ENCODE assay signal across 23 cellular contexts in genomic region chr14:38197761-38198345, GRCh38. TPM values are rescaled to one million over a fixed set of nuclear protein-coding genes. Genes with fewer than 3 reads are reported as not detected.
DNase-seq lines count a peak whose midpoint lies in the region; ATAC-seq and TF ChIP-seq lines count a peak whose summit lies in the region.
"Had no signal": no experiment of that assay in that cellular context is flagged by ENCODE, and none has a peak within 500 bp of the region (broad histone marks: within the 10 kb centered on the region; RNA-seq: fewer than 3 reads in every experiment).

No MANE protein-coding gene starts in this region.

- H3K27ac Mint-ChIP-seq in H9, result peak overlapping the region; percentile 80 to 97 (median 80); a peak in 5 of 7 replicates
- H3K27ac Mint-ChIP-seq: activated CD4-positive, alpha-beta T cell treated with anti-CD3 and anti-CD28 coated beads, Interleukin-2, amount 10 ng/mL, durations not matched to agents 24 days and 14 days; CD4-positive, CD25-positive, alpha-beta regulatory T cell; IgD-negative memory B cell had no signal

- no peak overlapping the region for H4K5ac ChIP-seq in H9 (ENCODE audit: insufficient read length, low read depth, low read length)

- peaks cover 3% of the 10 kb centered on the region; the same call in 1 of the 2 replicates for H3K79me2 ChIP-seq in H9 (ENCODE audit: insufficient read depth, low read length)

- H3K27me3 Mint-ChIP-seq in H9 (ENCODE audit: low read depth), result no peaks in the 10 kb centered on the region; the same call in 1 of the 2 replicates
- H3K27me3 Mint-ChIP-seq: activated CD4-positive, alpha-beta T cell treated with anti-CD3 and anti-CD28 coated beads, Interleukin-2, amount 10 ng/mL, durations not matched to agents 24 days and 14 days; IgD-negative memory B cell had no signal

- TF ChIP-seq CTCF in H9 (conservative IDR thresholded peaks at IDR 0.05), result no peak
- TF ChIP-seq CTCF in fibroblast of villous mesenchyme (IDR thresholded peaks at IDR 0.05; ENCODE audit: insufficient read depth, low read depth, low read length), result no peak
- TF ChIP-seq CTCF in BE2C (IDR thresholded peaks at IDR 0.05; ENCODE audit: low read depth, low read length), result no peak
- no peak for TF ChIP-seq CTCF in omental fat pad (IDR thresholded peaks at IDR 0.05)

- H3K56ac ChIP-seq in H9 (ENCODE audit: insufficient read length, low read depth, low read length), result no peak overlapping the region

- H3K9me3 ChIP-seq in H9 (ENCODE audit: control insufficient read depth, low read depth, low read length), result no peaks in the 10 kb centered on the region
- H3K9me3 ChIP-seq in BE2C, result no peaks in the 10 kb centered on the region
- H3K9me3 ChIP-seq: adrenal gland, lower lobe of right lung, MG63, vagina had no signal

- no peak overlapping the region for H2AK5ac ChIP-seq in H9 (ENCODE audit: insufficient read length, low read length)

- H2BK20ac ChIP-seq in H9 (ENCODE audit: low read depth, low read length, poor library complexity, severe bottlenecking), result no peak overlapping the region

- H3K23me2 ChIP-seq in H9 (ENCODE audit: insufficient read length, low read depth, low read length, poor library complexity, severe bottlenecking), result no peaks in the 10 kb centered on the region

- H3K4me3 ChIP-seq in fibroblast of villous mesenchyme (ENCODE audit: low read depth, low read length) (no peak overlapping the region), BE2C (ENCODE audit: low read depth, low read length) (no peak overlapping the region)
- H3K4me3 ChIP-seq: adrenal gland, coronary artery, lower lobe of right lung, MG63, vagina had no signal

- H2BK15ac ChIP-seq in H9 (ENCODE audit: low read depth, low read length), result no peak overlapping the region

- peak overlapping the region; percentile 8 for H3K27ac ChIP-seq in H9 (ENCODE audit: insufficient read length, low read depth, low read length)
- H3K27ac ChIP-seq: adrenal gland, coronary artery, lower lobe of right lung, vagina had no signal

- H4K20me1 ChIP-seq in H9 (ENCODE audit: control insufficient read depth, insufficient read depth, insufficient read length), result no peaks in the 10 kb centered on the region

- no peak overlapping the region for H3K18ac ChIP-seq in H9 (ENCODE audit: insufficient read length, low read depth, low read length)

- H2BK12ac ChIP-seq in H9 (ENCODE audit: insufficient read length, low read depth, low read length), result no peak overlapping the region

- peak overlapping the region; percentile 40 for H3K4me2 ChIP-seq in H9 (ENCODE audit: insufficient read depth, insufficient read length, low read length)

- H4K8ac ChIP-seq in H9 (replicated peaks; ENCODE audit: insufficient read length, low read depth, low read length), result no peak overlapping the region

- H3K23ac ChIP-seq in H9 (ENCODE audit: insufficient read length, low read depth, low read length), result no peak overlapping the region

- H3K36me3 ChIP-seq in BE2C, result no peaks in the 10 kb centered on the region
- H3K36me3 ChIP-seq: adrenal gland, lower lobe of right lung, MG63, vagina had no signal

- H3K9ac ChIP-seq in H9 (ENCODE audit: extremely low read depth, insufficient read length, low read length), result no peak overlapping the region

- H3K27me3 ChIP-seq in H9 (ENCODE audit: insufficient read depth, low read length) (no peaks in the 10 kb centered on the region), BE2C (no peaks in the 10 kb centered on the region)
- H3K27me3 ChIP-seq: adrenal gland, MG63, vagina had no signal

- H4K91ac ChIP-seq in H9 (ENCODE audit: insufficient read length, low read depth, low read length), result no peak overlapping the region

- H3K9me3 Mint-ChIP-seq in H9, result peaks cover 0 to 1% of the 10 kb centered on the region in 2 experiments; a peak in 2 of 5 replicates
- H3K9me3 Mint-ChIP-seq: activated CD4-positive, alpha-beta T cell treated with anti-CD3 and anti-CD28 coated beads, Interleukin-2, amount 10 ng/mL, durations not matched to agents 24 days and 14 days; CD4-positive, CD25-positive, alpha-beta regulatory T cell; endodermal cell; IgD-negative memory B cell had no signal

- no CpG with 5 or more reads among the region's 2 CpGs for WGBS in H9 (ENCODE audit: extremely low coverage, insufficient read length, low lambda C conversion rate)

- no peak overlapping the region for H3K4ac ChIP-seq in H9 (ENCODE audit: low read depth, low read length)

- DNase-seq in AG08396 (ENCODE audit: low spot score) (peak; percentile 24), H9 (no peak), NCI-H69 (lab: John Stamatoyannopoulos, UW) (peak; percentile 35), fibroblast of villous mesenchyme (ENCODE audit: low read depth) (peak; percentile 36), ureter (ENCODE audit: low spot score) (no peak), BE2C (no peak), DMS153 (lab: John Stamatoyannopoulos, UW) (no peak), omental fat pad (ENCODE audit: low spot score) (no peak)
- DNase-seq: activated CD4-positive, alpha-beta T cell treated with anti-CD3 and anti-CD28 coated beads, Interleukin-2, amount 10 ng/mL, durations not matched to agents 24 days and 14 days; activated CD8-positive, alpha-beta memory T cell treated with anti-CD3 and anti-CD28 coated beads, Interleukin-2, amount 50 U/mL, for 4 hours; activated effector memory CD4-positive, alpha-beta T cell treated with anti-CD3 and anti-CD28 coated beads, Interleukin-2, amount 50 U/mL, for 16 hours; adrenal gland; endodermal cell; lower lobe of right lung; MG63; NCI-H1436 treated with DMSO at 0.1 percent for 48 hours; NCI-H2171; NCI-H748 treated with DMSO at 0.1 percent for 48 hours had no signal

- H2AFZ ChIP-seq in H9 (ENCODE audit: low read length), result no peak overlapping the region

- H2BK120ac ChIP-seq in H9 (ENCODE audit: low read depth, low read length, poor library complexity, severe bottlenecking), result no peak overlapping the region

- no peak overlapping the region for H2BK5ac ChIP-seq in H9 (ENCODE audit: insufficient read length, low read length)

- H3K36me3 Mint-ChIP-seq in H9 (ENCODE audit: insufficient read depth in 1 of 3, low read depth in 3 of 3), result peaks cover 63 to 79% (median 78%) of the 10 kb centered on the region in 3 experiments
- H3K36me3 Mint-ChIP-seq: CD4-positive, CD25-positive, alpha-beta regulatory T cell had no signal

- ATAC-seq in omental fat pad (ENCODE audit: low FRiP score), result no peak
- ATAC-seq: lower lobe of right lung had no signal

- H3K4me1 ChIP-seq in H9 (ENCODE audit: insufficient read depth, low read length) (no peaks in the 10 kb centered on the region; the same call in 1 of the 2 replicates), BE2C (peaks cover 15% of the 10 kb centered on the region)
- H3K4me1 ChIP-seq: adrenal gland, lower lobe of right lung, vagina had no signal

- H3K4me3 Mint-ChIP-seq in H9, result peak overlapping the region; percentile 0 to 59; a peak in 3 of 5 replicates
- H3K4me3 Mint-ChIP-seq: activated CD4-positive, alpha-beta T cell treated with anti-CD3 and anti-CD28 coated beads, Interleukin-2, amount 10 ng/mL, durations not matched to agents 24 days and 14 days; CD4-positive, CD25-positive, alpha-beta regulatory T cell; IgD-negative memory B cell had no signal

- no peak overlapping the region for H3T11ph ChIP-seq in H9 (ENCODE audit: low read length)

- H3K4me1 Mint-ChIP-seq in H9, result peaks cover 62 to 80% of the 10 kb centered on the region in 2 experiments
- H3K4me1 Mint-ChIP-seq: activated CD4-positive, alpha-beta T cell treated with anti-CD3 and anti-CD28 coated beads, Interleukin-2, amount 10 ng/mL, durations not matched to agents 24 days and 14 days; IgD-negative memory B cell had no signal

- no peak overlapping the region for H3K14ac ChIP-seq in H9 (ENCODE audit: insufficient read depth, low read length)

- no peaks in the 10 kb centered on the region for H3K79me1 ChIP-seq in H9 (ENCODE audit: insufficient read depth, low read depth, low read length, poor library complexity, severe bottlenecking)

RNA-seq across cellular contexts. Expression of gene SSTR1, which starts 9.9 kb away (rescaled TPM):
- total RNA-seq in H9 (2021), result 0.90 and 0.98 TPM in 2 replicates
- total RNA-seq in fibroblast of villous mesenchyme, result 18.7 and 57.9 TPM in 2 replicates
- 2.9 TPM for total RNA-seq in ureter
- polyA plus RNA-seq in BE2C (2012; ENCODE audit: insufficient read depth, insufficient read length, low read depth), result 2.1 TPM
- total RNA-seq in omental fat pad, result 1 to 10 TPM in 1 of 4 donors, under 1 TPM in 3; 0.19 to 1.4 (median 0.55) TPM
- total RNA-seq: activated CD4-positive, alpha-beta T cell treated with anti-CD3 and anti-CD28 coated beads, Interleukin-2, amount 10 ng/mL, durations not matched to agents 24 days and 14 days; CD4-positive, CD25-positive, alpha-beta regulatory T cell had no signal
- polyA plus RNA-seq: CD4-positive, CD25-positive, alpha-beta regulatory T cell; IgD-negative memory B cell had no signal

RNA-seq across cellular contexts. Expression of gene CLEC14A, which starts 58.0 kb away (rescaled TPM):
- total RNA-seq in H9 (2021) (not detected in 2 replicates), fibroblast of villous mesenchyme (2.2 and 2.3 TPM in 2 replicates), ureter (18.6 TPM), omental fat pad (100 to 1,000 TPM in 1 of 4 donors, 10 to 100 TPM in 3; 10.4 to 125 (median 32.5) TPM)
- polyA plus RNA-seq in BE2C (2012; ENCODE audit: insufficient read depth, insufficient read length, low read depth), result 0.90 TPM
- total RNA-seq: activated CD4-positive, alpha-beta T cell treated with anti-CD3 and anti-CD28 coated beads, Interleukin-2, amount 10 ng/mL, durations not matched to agents 24 days and 14 days; bronchial epithelial cell; CD4-positive, CD25-positive, alpha-beta regulatory T cell had no signal
- polyA plus RNA-seq: CD4-positive, CD25-positive, alpha-beta regulatory T cell; IgD-negative memory B cell had no signal

Comparison
In these comparisons a context has a peak if more than half of its experiments do, and no peak if none do; other contexts are left out.
1. DNase-seq: peak in AG08396 (single experiment), NCI-H69 (single experiment) and fibroblast of villous mesenchyme (single experiment); none in H9 (single experiment), ureter (single experiment), BE2C (single experiment), DMS153 (single experiment) and omental fat pad (single experiment).